In the genomic region with DNA sequence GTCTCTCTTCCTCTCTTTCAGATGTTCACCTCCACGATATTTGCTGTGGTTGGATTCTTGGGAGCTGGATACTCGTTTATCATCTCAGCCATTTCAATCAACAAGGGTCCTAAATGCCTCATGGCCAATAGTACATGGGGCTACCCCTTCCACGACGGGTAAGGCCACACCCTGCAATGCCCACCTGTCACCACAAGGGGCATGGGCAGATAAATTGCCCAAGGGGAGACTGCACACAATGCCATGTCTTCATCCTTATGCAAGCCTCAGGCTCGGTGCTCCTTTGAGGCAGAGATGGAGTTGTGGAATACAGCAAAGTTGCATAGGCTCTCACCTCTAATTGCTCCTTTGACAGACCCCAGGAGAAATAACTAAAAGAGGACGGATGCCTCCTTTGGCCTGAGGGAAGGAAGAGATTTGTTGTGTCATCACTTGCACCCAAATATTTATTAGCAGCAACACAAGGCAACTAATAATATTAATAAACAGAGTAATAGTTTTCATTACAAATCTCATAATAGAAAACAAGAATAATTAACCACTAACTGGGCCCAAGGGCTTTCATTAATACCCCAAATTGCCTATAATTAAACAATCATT, we compare ENCODE assay signal across 8 cellular contexts. TPM values are rescaled to one million over a fixed set of nuclear protein-coding genes. Genes with fewer than 3 reads are reported as not detected.
DNase-seq lines count a peak whose midpoint lies in the region; ATAC-seq, FAIRE-seq and TF ChIP-seq lines count a peak whose summit lies in the region.

No MANE protein-coding gene starts in this region.

- peak; percentile 31 for TF ChIP-seq CTCF in SU-DHL-6 (IDR thresholded peaks at IDR 0.05; ENCODE audit: insufficient read depth, low read length, poor library complexity, severe bottlenecking)
- TF ChIP-seq CTCF in glutamatergic neuron (IDR thresholded peaks at IDR 0.05; ENCODE audit: partially characterized antibody, unreplicated experiment): peak; percentile 73

- H3K79me2 ChIP-seq in SU-DHL-6 (ENCODE audit: insufficient read depth, low read length): no peaks in the 10 kb centered on the region

- H3K9me3 Mint-ChIP-seq in glutamatergic neuron (ENCODE audit: unreplicated experiment): no peaks in the 10 kb centered on the region

- no peaks in the 10 kb centered on the region for H3K9me3 ChIP-seq in SU-DHL-6 (ENCODE audit: insufficient read depth, low read length)

- no peaks in the 10 kb centered on the region for H3K9me2 ChIP-seq in SU-DHL-6 (replicated peaks; ENCODE audit: insufficient read depth, low read length)

- no peaks in the 10 kb centered on the region for H3K27me3 ChIP-seq in SU-DHL-6 (ENCODE audit: low read length)

- H3K36me3 ChIP-seq in SU-DHL-6 (ENCODE audit: low read length): no peaks in the 10 kb centered on the region

- no peak for FAIRE-seq in RCC 7860 (lab: Jason Lieb, UNC)

- H3K27ac ChIP-seq in SU-DHL-6 (ENCODE audit: low read depth, low read length): no peak overlapping the region

- no peaks in the 10 kb centered on the region for H4K20me1 ChIP-seq in SU-DHL-6 (ENCODE audit: low read depth, low read length)

- H3K4me1 Mint-ChIP-seq in glutamatergic neuron (ENCODE audit: low read depth, unreplicated experiment): no peaks in the 10 kb centered on the region

- no peak overlapping the region for H3K4me2 ChIP-seq in SU-DHL-6 (ENCODE audit: low read depth, low read length, poor library complexity, severe bottlenecking)

- no peak overlapping the region for H3K9ac ChIP-seq in SU-DHL-6 (ENCODE audit: low read length)

- no peak overlapping the region for H3K4me3 Mint-ChIP-seq in glutamatergic neuron (ENCODE audit: unreplicated experiment)

- H3F3A ChIP-seq in SU-DHL-6 (ENCODE audit: insufficient read depth): no peaks in the 10 kb centered on the region

- H3K36me3 Mint-ChIP-seq in glutamatergic neuron (ENCODE audit: unreplicated experiment): no peaks in the 10 kb centered on the region

- no peak overlapping the region for H2AFZ ChIP-seq in SU-DHL-6 (ENCODE audit: low read depth, low read length, severe bottlenecking)

- no peak overlapping the region for H3K4me3 ChIP-seq in SU-DHL-6 (ENCODE audit: insufficient read depth, low read length, poor library complexity, severe bottlenecking)

- no peaks in the 10 kb centered on the region for H3K27me3 Mint-ChIP-seq in glutamatergic neuron (ENCODE audit: unreplicated experiment)

- peak; percentile 6 for DNase-seq in stimulated activated naive CD4-positive, alpha-beta T cell treated with Interleukin-2 at 50 U/mL for 16 hours (lab: John Stamatoyannopoulos, UW)
- no peak for DNase-seq in stimulated activated naive CD4-positive, alpha-beta T cell (lab: John Stamatoyannopoulos, UW)
- DNase-seq in glutamatergic neuron (peak; percentile 69), RCC 7860 (ENCODE audit: low spot score) (no peak), NCI-H774 (lab: John Stamatoyannopoulos, UW) (no peak)

- H3K27ac Mint-ChIP-seq in glutamatergic neuron (ENCODE audit: unreplicated experiment): no peak overlapping the region

- peak; percentile 79 for ATAC-seq in HG02938 (IDR thresholded peaks at IDR 0.05; ENCODE audit: unreplicated experiment)
- no peak for ATAC-seq in HG03378 (IDR thresholded peaks at IDR 0.05; ENCODE audit: unreplicated experiment)

RNA-seq across cellular contexts. Expression of a gene that starts 13.2 kb away (rescaled TPM):
- total RNA-seq in glutamatergic neuron (ENCODE audit: unreplicated experiment): not detected

Comparison
In these comparisons a context has a peak if more than half of its experiments do, and no peak if none do; other contexts are left out.
1. DNase-seq: peak in stimulated activated naive CD4-positive, alpha-beta T cell treated with Interleukin-2 at 50 U/mL for 16 hours (single experiment) and glutamatergic neuron (single experiment); none in stimulated activated naive CD4-positive, alpha-beta T cell (0 of 6), RCC 7860 (single experiment) and NCI-H774 (single experiment).